Comparison of ENCODE assay signal across 11 cellular contexts in genomic region chrX:8913665-8914409, GRCh38.
A peak's percentile ranks its signal among the peaks of the same experiment; 100 is the strongest.
DNase-seq lines count a peak whose midpoint lies in the region; ATAC-seq and TF ChIP-seq lines count a peak whose summit lies in the region.
"Had no signal": no experiment of that assay in that cellular context is flagged by ENCODE, and none has a peak within 500 bp of the region (broad histone marks: within the 10 kb centered on the region; RNA-seq: fewer than 3 reads in every experiment).

No MANE protein-coding gene starts in this region.

- peak; percentile 78 for DNase-seq in MCF 10A (ENCODE audit: unreplicated experiment)
- no peak for DNase-seq in mammary epithelial cell
- DNase-seq in esophagus muscularis mucosa (ENCODE audit: extremely low spot score): no peak
- peak; percentile 16 for DNase-seq in mucosa of gallbladder (ENCODE audit: low spot score)
- DNase-seq in transverse colon: peak; percentile 9
- DNase-seq in HuH-7.5 (ENCODE audit: low spot score): no peak
- no peak for DNase-seq in activated T-cell treated with anti-CD3 and anti-CD28 coated beads, Interleukin-2, amount 50 U/mL, for 24 hours
- DNase-seq: DMS153, NCI-H446 treated with DMSO at 0.1 percent for 48 hours had no signal

- peaks cover 15% of the 10 kb centered on the region for H3K9me3 Mint-ChIP-seq in MCF 10A (ENCODE audit: unreplicated experiment)
- H3K9me3 Mint-ChIP-seq in activated T-cell treated with anti-CD3 and anti-CD28 coated beads, Interleukin-2, amount 50 U/mL, for 24 hours: no peaks in the 10 kb centered on the region

- dilution Hi-C loops in mammary epithelial cell (cut with HindIII; ENCODE audit: low sequenced_read_pairs): no loop called here

- in situ Hi-C loops in mammary epithelial cell (cut with MboI; ENCODE audit: low sequenced_read_pairs in 2 of 2) (no loop called here), transverse colon (cut with MboI; ENCODE audit: low pct_ligation_motif_present in 1 of 4, low pct_unique_long_range_greater_than_20kb in 1 of 4, low sequenced_read_pairs in 3 of 4) (no loop called here)

- no peak for TF ChIP-seq EP300 in esophagus muscularis mucosa (IDR thresholded peaks at IDR 0.05)
- TF ChIP-seq EP300 in transverse colon (IDR thresholded peaks at IDR 0.05; ENCODE audit: low read depth): no peak

- H3K4me1 Mint-ChIP-seq in MCF 10A (ENCODE audit: insufficient read depth, unreplicated experiment): no peaks in the 10 kb centered on the region
- no peaks in the 10 kb centered on the region for H3K4me1 Mint-ChIP-seq in activated T-cell treated with anti-CD3 and anti-CD28 coated beads, Interleukin-2, amount 50 U/mL, for 24 hours (ENCODE audit: low read depth)

- CTCF ChIA-PET in MCF 10A (lab: Yijun Ruan, JAX): interaction anchor here (0.6 kb wide), 1 partner anchor 798 kb away, joined by 3 read pairs; no protein-coding TSS in a partner anchor
- CTCF ChIA-PET in mammary epithelial cell (lab: Charles Lee; ENCODE audit: low non-redundant PET): no interaction called here

- H3K27me3 ChIP-seq in mammary epithelial cell (ENCODE audit: insufficient read depth, low read length): no peaks in the 10 kb centered on the region
- H3K27me3 ChIP-seq in esophagus muscularis mucosa: no peaks in the 10 kb centered on the region
- H3K27me3 ChIP-seq in transverse colon: no peaks in the 10 kb centered on the region

- H3K9me3 ChIP-seq in mammary epithelial cell (replicated peaks; ENCODE audit: insufficient read depth, low read length): peaks cover 3% of the 10 kb centered on the region
- no peaks in the 10 kb centered on the region for H3K9me3 ChIP-seq in esophagus muscularis mucosa
- no peaks in the 10 kb centered on the region for H3K9me3 ChIP-seq in transverse colon
- H3K9me3 ChIP-seq: suprapubic skin had no signal

- no peak overlapping the region for H3K9ac ChIP-seq in mammary epithelial cell (ENCODE audit: insufficient read depth, low read length)

- no peak for TF ChIP-seq CTCF in MCF 10A (IDR thresholded peaks at IDR 0.05; ENCODE audit: unreplicated experiment)
- TF ChIP-seq CTCF in mammary epithelial cell (conservative IDR thresholded peaks at IDR 0.05 in 1 of 2, IDR thresholded peaks at IDR 0.05 in 1 of 2; ENCODE audit: extremely low read depth in 1 of 2, insufficient read depth in 1 of 2, low read depth in 1 of 2, low read length in 2 of 2): no peak
- no peak for TF ChIP-seq CTCF in esophagus muscularis mucosa (IDR thresholded peaks at IDR 0.05)
- no peak for TF ChIP-seq CTCF in transverse colon (IDR thresholded peaks at IDR 0.05)

- no peak overlapping the region for H2AFZ ChIP-seq in mammary epithelial cell (ENCODE audit: low read depth, low read length)

- POLR2A ChIA-PET in MCF 10A (lab: Yijun Ruan, JAX): no interaction called here

- no TSS peak for BruUV-seq in MCF 10A (replicated peaks; lab: Mats Ljungman, UMichigan)
- BruUV-seq in mammary epithelial cell (replicated peaks; lab: Mats Ljungman, UMichigan): no TSS peak

- no peak overlapping the region for H3K4me3 ChIP-seq in mammary epithelial cell (replicated peaks in 1 of 3; ENCODE audit: insufficient read depth in 1 of 3, low read depth in 2 of 3, low read length in 3 of 3)
- no peak overlapping the region for H3K4me3 ChIP-seq in esophagus muscularis mucosa
- H3K4me3 ChIP-seq in transverse colon: no peak overlapping the region
- H3K4me3 ChIP-seq: suprapubic skin had no signal

- no peaks in the 10 kb centered on the region for H4K20me1 ChIP-seq in mammary epithelial cell (ENCODE audit: insufficient read depth, low read length)

- no peaks in the 10 kb centered on the region for H3K79me2 ChIP-seq in mammary epithelial cell (ENCODE audit: insufficient read depth, low read length)

- ATAC-seq in HG02840 (IDR thresholded peaks at IDR 0.05; ENCODE audit: low FRiP score, unreplicated experiment): no peak

- no peak overlapping the region for H3K4me3 Mint-ChIP-seq in MCF 10A (ENCODE audit: unreplicated experiment)
- no peak overlapping the region for H3K4me3 Mint-ChIP-seq in activated T-cell treated with anti-CD3 and anti-CD28 coated beads, Interleukin-2, amount 50 U/mL, for 24 hours

- intact Hi-C loops in MCF 10A (cut with micrococcal nuclease): no loop called here
- intact Hi-C loops in mammary epithelial cell (cut with micrococcal nuclease): no loop called here
- intact Hi-C loops in esophagus muscularis mucosa (cut with DNase I): no loop called here
- intact Hi-C loops in transverse colon (cut with DNase I; ENCODE audit: low total_unique reads): no loop called here

- H3K36me3 ChIP-seq in mammary epithelial cell (ENCODE audit: insufficient read depth, low read length) (no peaks in the 10 kb centered on the region), esophagus muscularis mucosa (no peaks in the 10 kb centered on the region), transverse colon (no peaks in the 10 kb centered on the region)
- H3K36me3 ChIP-seq: suprapubic skin had no signal

- peaks cover 21% of the 10 kb centered on the region for H3K27me3 Mint-ChIP-seq in MCF 10A (ENCODE audit: insufficient read depth, unreplicated experiment)
- H3K27me3 Mint-ChIP-seq in activated T-cell treated with anti-CD3 and anti-CD28 coated beads, Interleukin-2, amount 50 U/mL, for 24 hours: peaks cover 10% of the 10 kb centered on the region

- H3K4me1 ChIP-seq in mammary epithelial cell (ENCODE audit: insufficient read depth, low read length): no peaks in the 10 kb centered on the region
- H3K4me1 ChIP-seq in esophagus muscularis mucosa: peaks cover 0 to 24% (median 19%) of the 10 kb centered on the region in 4 donors
- no peaks in the 10 kb centered on the region for H3K4me1 ChIP-seq in transverse colon
- H3K4me1 ChIP-seq: suprapubic skin had no signal

- no peak overlapping the region for H3K27ac Mint-ChIP-seq in MCF 10A (ENCODE audit: low read depth, unreplicated experiment)
- no peak overlapping the region for H3K27ac Mint-ChIP-seq in activated T-cell treated with anti-CD3 and anti-CD28 coated beads, Interleukin-2, amount 50 U/mL, for 24 hours

- no peak overlapping the region for H3K27ac ChIP-seq in mammary epithelial cell (ENCODE audit: insufficient read depth, low read depth, low read length)
- peak overlapping the region; percentile 53 to 78 (median 66) for H3K27ac ChIP-seq in esophagus muscularis mucosa (replicated peaks in 1 of 4)
- peak overlapping the region; percentile 26 to 69 (median 57) for H3K27ac ChIP-seq in transverse colon
- H3K27ac ChIP-seq: suprapubic skin had no signal

- no peaks in the 10 kb centered on the region for H3K36me3 Mint-ChIP-seq in MCF 10A (ENCODE audit: insufficient read depth, unreplicated experiment)
- H3K36me3 Mint-ChIP-seq in activated T-cell treated with anti-CD3 and anti-CD28 coated beads, Interleukin-2, amount 50 U/mL, for 24 hours (ENCODE audit: low read depth): no peaks in the 10 kb centered on the region

- TF ChIP-seq POLR2A in esophagus muscularis mucosa (IDR thresholded peaks at IDR 0.05; ENCODE audit: low read depth) (no peak), transverse colon (IDR thresholded peaks at IDR 0.05) (no peak)

- 4% methylated on average over 4 of the region's 6 CpGs for WGBS in mammary epithelial cell (ENCODE audit: low coverage, missing lambda C conversion rate)
- WGBS in esophagus muscularis mucosa: 42% methylated on average over 6 of the region's 6 CpGs
- WGBS in transverse colon (ENCODE audit: low coverage in 1 of 2), 2 donors: 59 to 61% methylated on average over 2 to 6 of the region's 6 CpGs

- no peak overlapping the region for H3K4me2 ChIP-seq in mammary epithelial cell (ENCODE audit: insufficient read depth, low read depth, low read length)

Comparison
In these comparisons a context has a peak if more than half of its experiments do, and no peak if none do; other contexts are left out.
1. DNase-seq: peak in MCF 10A (single experiment), mucosa of gallbladder (single experiment) and transverse colon (single experiment); none in mammary epithelial cell (single experiment), esophagus muscularis mucosa (single experiment), HuH-7.5 (single experiment) and activated T-cell treated with anti-CD3 and anti-CD28 coated beads, Interleukin-2, amount 50 U/mL, for 24 hours (single experiment).